Comparison of ENCODE assay signal across 14 cellular contexts in genomic region chr12:28543021-28543890, GRCh38.
DNase-seq lines count a peak whose midpoint lies in the region; ATAC-seq and TF ChIP-seq lines count a peak whose summit lies in the region.
"Had no signal": no experiment of that assay in that cellular context is flagged by ENCODE, and none has a peak within 500 bp of the region (broad histone marks: within the 10 kb centered on the region; RNA-seq: fewer than 3 reads in every experiment).

No MANE protein-coding gene starts in this region.

- no peaks in the 10 kb centered on the region for H3K9me3 ChIP-seq in thyroid gland
- H3K9me3 ChIP-seq: ascending aorta, esophagus squamous epithelium had no signal

- H3K27ac ChIP-seq in thyroid gland, result peak overlapping the region in 1 of 3 donors; percentile 49
- H3K27ac ChIP-seq: ascending aorta, esophagus squamous epithelium had no signal

- no peak for TF ChIP-seq POLR2A in GM18505 (IDR thresholded peaks at IDR 0.05; ENCODE audit: borderline replicate concordance, extremely low read depth, insufficient read depth, insufficient read length)
- no peak for TF ChIP-seq POLR2A in thyroid gland (IDR thresholded peaks at IDR 0.05)

- no peak overlapping the region for H3K4me3 ChIP-seq in thyroid gland (replicated peaks in 1 of 3)
- H3K4me3 ChIP-seq: ascending aorta, esophagus squamous epithelium, MG63 had no signal

- POLR2A ChIA-PET in activated CD4-positive, alpha-beta memory T cell treated with anti-CD3 and anti-CD28 coated beads, Interleukin-2, amount 10 ng/mL, durations not matched to agents 7 days and 5 days (lab: Charles Lee), result interaction anchor here (0.7 kb wide), 1 partner anchor 9 kb away, joined by 3 read pairs; no protein-coding TSS in a partner anchor
- POLR2A ChIA-PET in activated CD4-positive, alpha-beta memory T cell treated with anti-CD3 and anti-CD28 coated beads for 36 hours (lab: Charles Lee), result no interaction called here

- H3K36me3 Mint-ChIP-seq in activated CD4-positive, alpha-beta memory T cell treated with anti-CD3 and anti-CD28 coated beads, Interleukin-2, amount 10 ng/mL, durations not matched to agents 7 days and 5 days (ENCODE audit: low read depth), result peaks cover 3% of the 10 kb centered on the region
- H3K36me3 Mint-ChIP-seq in activated CD4-positive, alpha-beta memory T cell treated with anti-CD3 and anti-CD28 coated beads for 36 hours, result peaks cover 8% of the 10 kb centered on the region
- H3K36me3 Mint-ChIP-seq in stimulated activated effector memory CD8-positive, alpha-beta T cell treated with anti-CD3 and anti-CD28 coated beads, Interleukin-12 subunit alpha, Interleukin-12 subunit beta, amount 100 ng/mL, for 72 hours, result no peaks in the 10 kb centered on the region

- ATAC-seq in HG02623 (IDR thresholded peaks at IDR 0.05; ENCODE audit: unreplicated experiment), result peak; percentile 81
- ATAC-seq in stimulated activated effector memory CD8-positive, alpha-beta T cell treated with anti-CD3 and anti-CD28 coated beads, Interleukin-12 subunit alpha, Interleukin-12 subunit beta, amount 100 ng/mL, for 72 hours, result peak; percentile 67
- no peak for ATAC-seq in GM18505 (IDR thresholded peaks at IDR 0.05; ENCODE audit: unreplicated experiment)
- ATAC-seq: PC-3 had no signal

- WGBS in thyroid gland, 2 donors, result 75 to 90% methylated on average over 10 of the region's 10 CpGs

- no peak for TF ChIP-seq CTCF in thyroid gland (IDR thresholded peaks at IDR 0.05)

- H3K36me3 ChIP-seq in thyroid gland, result no peaks in the 10 kb centered on the region
- H3K36me3 ChIP-seq: ascending aorta, esophagus squamous epithelium, MG63 had no signal

- peaks cover 7% of the 10 kb centered on the region for H3K9me3 Mint-ChIP-seq in activated CD4-positive, alpha-beta memory T cell treated with anti-CD3 and anti-CD28 coated beads, Interleukin-2, amount 10 ng/mL, durations not matched to agents 7 days and 5 days
- H3K9me3 Mint-ChIP-seq in activated CD4-positive, alpha-beta memory T cell treated with anti-CD3 and anti-CD28 coated beads for 36 hours, result peaks cover 3% of the 10 kb centered on the region
- H3K9me3 Mint-ChIP-seq in stimulated activated effector memory CD8-positive, alpha-beta T cell treated with anti-CD3 and anti-CD28 coated beads, Interleukin-12 subunit alpha, Interleukin-12 subunit beta, amount 100 ng/mL, for 72 hours, result peaks cover 4% of the 10 kb centered on the region

- intact Hi-C loops in activated CD4-positive, alpha-beta memory T cell treated with anti-CD3 and anti-CD28 coated beads for 36 hours (cut with micrococcal nuclease), result no loop called here
- intact Hi-C loops in thyroid gland (cut with DNase I), result no loop called here

- H3K27me3 ChIP-seq in thyroid gland, result no peaks in the 10 kb centered on the region
- H3K27me3 ChIP-seq: ascending aorta, esophagus squamous epithelium, MG63 had no signal

- H3K27ac Mint-ChIP-seq in activated CD4-positive, alpha-beta memory T cell treated with anti-CD3 and anti-CD28 coated beads, Interleukin-2, amount 10 ng/mL, durations not matched to agents 7 days and 5 days, result peak overlapping the region; percentile 33
- H3K27ac Mint-ChIP-seq in activated CD4-positive, alpha-beta memory T cell treated with anti-CD3 and anti-CD28 coated beads for 36 hours, result no peak overlapping the region
- peak overlapping the region; percentile 91 for H3K27ac Mint-ChIP-seq in stimulated activated effector memory CD8-positive, alpha-beta T cell treated with anti-CD3 and anti-CD28 coated beads, Interleukin-12 subunit alpha, Interleukin-12 subunit beta, amount 100 ng/mL, for 72 hours

- DNase-seq in activated CD4-positive, alpha-beta memory T cell treated with anti-CD3 and anti-CD28 coated beads, Interleukin-2, amount 10 ng/mL, durations not matched to agents 7 days and 5 days, result no peak
- no peak for DNase-seq in activated CD4-positive, alpha-beta memory T cell treated with anti-CD3 and anti-CD28 coated beads for 36 hours
- DNase-seq in OCI-M1 (lab: John Stamatoyannopoulos, UW), result peak; percentile 97
- peak in 1 of 2 donors; percentile 53 for DNase-seq in stimulated activated effector memory CD8-positive, alpha-beta T cell treated with anti-CD3 and anti-CD28 coated beads, Interleukin-12 subunit alpha, Interleukin-12 subunit beta, amount 100 ng/mL, for 72 hours (ENCODE audit: low spot score in 2 of 2)
- no peak for DNase-seq in thyroid gland
- DNase-seq in KG1 (lab: John Stamatoyannopoulos, UW), result no peak
- DNase-seq: activated CD4-positive, CD25-positive, alpha-beta regulatory T cell treated with anti-CD3 and anti-CD28 coated beads, Interleukin-2, amount 50 U/mL, for 72 hours; esophagus squamous epithelium; MG63; PC-3; stimulated activated CD4-positive, alpha-beta T cell treated with anti-CD3 and anti-CD28 coated beads, Interleukin-4, amount 100 ng/mL, for 24 hours had no signal

- H3K4me1 Mint-ChIP-seq in activated CD4-positive, alpha-beta memory T cell treated with anti-CD3 and anti-CD28 coated beads, Interleukin-2, amount 10 ng/mL, durations not matched to agents 7 days and 5 days, result peaks cover 19% of the 10 kb centered on the region
- H3K4me1 Mint-ChIP-seq in activated CD4-positive, alpha-beta memory T cell treated with anti-CD3 and anti-CD28 coated beads for 36 hours (ENCODE audit: low read depth), result peaks cover 13% of the 10 kb centered on the region
- H3K4me1 Mint-ChIP-seq in stimulated activated effector memory CD8-positive, alpha-beta T cell treated with anti-CD3 and anti-CD28 coated beads, Interleukin-12 subunit alpha, Interleukin-12 subunit beta, amount 100 ng/mL, for 72 hours, result peaks cover 17% of the 10 kb centered on the region

- peak overlapping the region; percentile 57 for H3K4me3 Mint-ChIP-seq in activated CD4-positive, alpha-beta memory T cell treated with anti-CD3 and anti-CD28 coated beads, Interleukin-2, amount 10 ng/mL, durations not matched to agents 7 days and 5 days
- H3K4me3 Mint-ChIP-seq in activated CD4-positive, alpha-beta memory T cell treated with anti-CD3 and anti-CD28 coated beads for 36 hours, result no peak overlapping the region
- H3K4me3 Mint-ChIP-seq in stimulated activated effector memory CD8-positive, alpha-beta T cell treated with anti-CD3 and anti-CD28 coated beads, Interleukin-12 subunit alpha, Interleukin-12 subunit beta, amount 100 ng/mL, for 72 hours, result peak overlapping the region; percentile 57

- CTCF ChIA-PET in activated CD4-positive, alpha-beta memory T cell treated with anti-CD3 and anti-CD28 coated beads, Interleukin-2, amount 10 ng/mL, durations not matched to agents 7 days and 5 days (lab: Charles Lee), result no interaction called here
- CTCF ChIA-PET in activated CD4-positive, alpha-beta memory T cell treated with anti-CD3 and anti-CD28 coated beads for 36 hours (lab: Charles Lee), result no interaction called here

- no peaks in the 10 kb centered on the region for H3K27me3 Mint-ChIP-seq in activated CD4-positive, alpha-beta memory T cell treated with anti-CD3 and anti-CD28 coated beads, Interleukin-2, amount 10 ng/mL, durations not matched to agents 7 days and 5 days
- H3K27me3 Mint-ChIP-seq in activated CD4-positive, alpha-beta memory T cell treated with anti-CD3 and anti-CD28 coated beads for 36 hours, result no peaks in the 10 kb centered on the region

- H3K4me1 ChIP-seq in thyroid gland, result peaks cover 5 to 8% of the 10 kb centered on the region in 2 donors
- H3K4me1 ChIP-seq: ascending aorta had no signal
